ENCODE assay signal across 18 cellular contexts in genomic region chr6:90424580-90424979, GRCh38.
A peak's percentile ranks its signal among the peaks of the same experiment; 100 is the strongest.
DNase-seq lines count a peak whose midpoint lies in the region; ATAC-seq and TF ChIP-seq lines count a peak whose summit lies in the region.
"Had no signal": no experiment of that assay in that cellular context is flagged by ENCODE, and none has a peak within 500 bp of the region (broad histone marks: within the 10 kb centered on the region; RNA-seq: fewer than 3 reads in every experiment).

No MANE protein-coding gene starts in this region.

- H3K4me3 ChIP-seq in CD4-positive, CD25-positive, alpha-beta regulatory T cell (ENCODE audit: low read depth, low read length): peak overlapping the region; percentile 83
- H3K4me3 ChIP-seq in CD8-positive, alpha-beta T cell (ENCODE audit: low read depth, low read length): no peak overlapping the region
- peak overlapping the region; percentile 44 for H3K4me3 ChIP-seq in effector memory CD4-positive, alpha-beta T cell (ENCODE audit: insufficient read depth, low read depth, low read length, poor library complexity, severe bottlenecking)
- H3K4me3 ChIP-seq: esophagus muscularis mucosa, gastrocnemius medialis, lung, upper lobe of left lung had no signal

- H3K27me3 Mint-ChIP-seq in CD4-positive, CD25-positive, alpha-beta regulatory T cell: peaks cover 11% of the 10 kb centered on the region
- no peaks in the 10 kb centered on the region for H3K27me3 Mint-ChIP-seq in CD8-positive, alpha-beta T cell (ENCODE audit: low read depth)
- H3K27me3 Mint-ChIP-seq in T-helper 17 cell: no peaks in the 10 kb centered on the region

- H3K27ac ChIP-seq in CD4-positive, CD25-positive, alpha-beta regulatory T cell (ENCODE audit: insufficient read depth, low read length, poor library complexity, severe bottlenecking): peak overlapping the region; percentile 65
- H3K27ac ChIP-seq in CD8-positive, alpha-beta T cell (ENCODE audit: low read depth, low read length): no peak overlapping the region
- H3K27ac ChIP-seq in effector memory CD4-positive, alpha-beta T cell (ENCODE audit: insufficient read depth, low read length, poor library complexity, severe bottlenecking): peak overlapping the region; percentile 53
- H3K27ac ChIP-seq: esophagus muscularis mucosa, gastrocnemius medialis, upper lobe of left lung had no signal

- no peak for TF ChIP-seq CTCF in CD8-positive, alpha-beta T cell (IDR thresholded peaks at IDR 0.05)

- peaks cover 9% of the 10 kb centered on the region for H3K4me1 ChIP-seq in CD4-positive, CD25-positive, alpha-beta regulatory T cell (ENCODE audit: control insufficient read depth, insufficient read depth, low read length, poor library complexity, severe bottlenecking)
- peaks cover 16% of the 10 kb centered on the region for H3K4me1 ChIP-seq in CD8-positive, alpha-beta T cell (ENCODE audit: insufficient read depth, low read length)
- no peaks in the 10 kb centered on the region for H3K4me1 ChIP-seq in effector memory CD4-positive, alpha-beta T cell (ENCODE audit: control insufficient read depth, insufficient read depth, low read length, poor library complexity, severe bottlenecking)
- H3K4me1 ChIP-seq: esophagus muscularis mucosa, gastrocnemius medialis, upper lobe of left lung had no signal

- H3K36me3 ChIP-seq in CD4-positive, CD25-positive, alpha-beta regulatory T cell (ENCODE audit: control insufficient read depth, insufficient read depth, low read length): no peaks in the 10 kb centered on the region
- H3K36me3 ChIP-seq in CD8-positive, alpha-beta T cell (ENCODE audit: insufficient read depth, low read length): no peaks in the 10 kb centered on the region
- no peaks in the 10 kb centered on the region for H3K36me3 ChIP-seq in effector memory CD4-positive, alpha-beta T cell (ENCODE audit: control insufficient read depth, insufficient read depth, low read length)
- H3K36me3 ChIP-seq: esophagus muscularis mucosa, gastrocnemius medialis, upper lobe of left lung had no signal

- CTCF ChIA-PET in CD8-positive, alpha-beta T cell (lab: Charles Lee): interaction anchor here (0.9 to 2.1 kb wide), 7 partner anchors 8 to 484 kb away, joined by 3 to 6 read pairs (median 3); no protein-coding TSS in a partner anchor

- peaks cover 3 to 5% of the 10 kb centered on the region in 2 experiments for H3K9me3 ChIP-seq in CD4-positive, CD25-positive, alpha-beta regulatory T cell (ENCODE audit: control insufficient read depth in 2 of 2, low read length in 2 of 2)
- peaks cover 3% of the 10 kb centered on the region for H3K9me3 ChIP-seq in CD8-positive, alpha-beta T cell (ENCODE audit: low read length)
- H3K9me3 ChIP-seq in T-helper 17 cell (ENCODE audit: control insufficient read depth, low read length, poor library complexity, severe bottlenecking): no peaks in the 10 kb centered on the region
- no peaks in the 10 kb centered on the region for H3K9me3 ChIP-seq in effector memory CD4-positive, alpha-beta T cell (ENCODE audit: control insufficient read depth, low read length)

- ATAC-seq in CD4-positive, CD25-positive, alpha-beta regulatory T cell (ENCODE audit: low read depth in 2 of 2): no peak
- no peak for ATAC-seq in CD8-positive, alpha-beta T cell
- peak; percentile 38 for ATAC-seq in T-helper 17 cell
- ATAC-seq: gastrocnemius medialis, Right ventricle myocardium inferior had no signal

- intact Hi-C loops in CD8-positive, alpha-beta T cell (cut with DNase I, micrococcal nuclease): no loop called here

- no peaks in the 10 kb centered on the region for H3K36me3 Mint-ChIP-seq in CD4-positive, CD25-positive, alpha-beta regulatory T cell
- no peaks in the 10 kb centered on the region for H3K36me3 Mint-ChIP-seq in CD8-positive, alpha-beta T cell
- no peaks in the 10 kb centered on the region for H3K36me3 Mint-ChIP-seq in T-helper 17 cell (ENCODE audit: low read depth)

- POLR2A ChIA-PET in CD8-positive, alpha-beta T cell (lab: Charles Lee): interaction anchor here (0.6 to 4.0 kb wide), 5 partner anchors 9 to 533 kb away, joined by 3 to 25 read pairs (median 4); no protein-coding TSS in a partner anchor

- H3K27ac Mint-ChIP-seq in CD4-positive, CD25-positive, alpha-beta regulatory T cell: peak overlapping the region; percentile 79 to 87 (median 83)
- H3K27ac Mint-ChIP-seq in CD8-positive, alpha-beta T cell: peak overlapping the region; percentile 90
- H3K27ac Mint-ChIP-seq in T-helper 17 cell: peak overlapping the region; percentile 86

- H3K4me1 Mint-ChIP-seq in CD4-positive, CD25-positive, alpha-beta regulatory T cell: peaks cover 11 to 18% (median 16%) of the 10 kb centered on the region in 4 donors
- H3K4me1 Mint-ChIP-seq in CD8-positive, alpha-beta T cell (ENCODE audit: low read depth): peaks cover 17% of the 10 kb centered on the region
- peaks cover 11% of the 10 kb centered on the region for H3K4me1 Mint-ChIP-seq in T-helper 17 cell

- DNase-seq in CD4-positive, CD25-positive, alpha-beta regulatory T cell: peak in 1 of 3 donors; percentile 41
- no peak for DNase-seq in CD8-positive, alpha-beta T cell
- DNase-seq in T-helper 17 cell: no peak
- DNase-seq in effector memory CD4-positive, alpha-beta T cell: no peak
- no peak for DNase-seq in 8988T
- DNase-seq in DMS53 (lab: John Stamatoyannopoulos, UW): no peak
- DNase-seq in AG20443 (ENCODE audit: low spot score): no peak
- DNase-seq: activated gamma-delta T cell treated with Interleukin-2 at 50 U/mL for 16 hours; effector CD4-positive, alpha-beta T cell; gastrocnemius medialis; hypothalamus; NCI-H524; occipital lobe; stimulated activated CD4-positive, alpha-beta T cell treated with anti-CD3 and anti-CD28 coated beads, Interleukin-4, amount 100 ng/mL, for 1 hour; upper lobe of left lung had no signal

- no peaks in the 10 kb centered on the region for H3K27me3 ChIP-seq in CD4-positive, CD25-positive, alpha-beta regulatory T cell (ENCODE audit: control insufficient read depth, insufficient read depth, low read length)
- no peaks in the 10 kb centered on the region for H3K27me3 ChIP-seq in CD8-positive, alpha-beta T cell (ENCODE audit: insufficient read depth, low read length)
- no peaks in the 10 kb centered on the region for H3K27me3 ChIP-seq in effector memory CD4-positive, alpha-beta T cell (replicated peaks; ENCODE audit: control insufficient read depth, insufficient read depth, low read length, poor library complexity, severe bottlenecking)
- H3K27me3 ChIP-seq: esophagus muscularis mucosa, gastrocnemius medialis, upper lobe of left lung had no signal

- peak overlapping the region in 3 of 4 donors; percentile 51 to 85 (median 83) for H3K4me3 Mint-ChIP-seq in CD4-positive, CD25-positive, alpha-beta regulatory T cell
- H3K4me3 Mint-ChIP-seq in CD8-positive, alpha-beta T cell: peak overlapping the region; percentile 4
- H3K4me3 Mint-ChIP-seq in T-helper 17 cell: no peak overlapping the region

- H3K9me3 Mint-ChIP-seq in CD4-positive, CD25-positive, alpha-beta regulatory T cell: peaks cover 0 to 6% (median 4%) of the 10 kb centered on the region in 7 donors
- H3K9me3 Mint-ChIP-seq in CD8-positive, alpha-beta T cell: peaks cover 8% of the 10 kb centered on the region
